ENCODE assay signal across 8 cellular contexts in the genomic region with DNA sequence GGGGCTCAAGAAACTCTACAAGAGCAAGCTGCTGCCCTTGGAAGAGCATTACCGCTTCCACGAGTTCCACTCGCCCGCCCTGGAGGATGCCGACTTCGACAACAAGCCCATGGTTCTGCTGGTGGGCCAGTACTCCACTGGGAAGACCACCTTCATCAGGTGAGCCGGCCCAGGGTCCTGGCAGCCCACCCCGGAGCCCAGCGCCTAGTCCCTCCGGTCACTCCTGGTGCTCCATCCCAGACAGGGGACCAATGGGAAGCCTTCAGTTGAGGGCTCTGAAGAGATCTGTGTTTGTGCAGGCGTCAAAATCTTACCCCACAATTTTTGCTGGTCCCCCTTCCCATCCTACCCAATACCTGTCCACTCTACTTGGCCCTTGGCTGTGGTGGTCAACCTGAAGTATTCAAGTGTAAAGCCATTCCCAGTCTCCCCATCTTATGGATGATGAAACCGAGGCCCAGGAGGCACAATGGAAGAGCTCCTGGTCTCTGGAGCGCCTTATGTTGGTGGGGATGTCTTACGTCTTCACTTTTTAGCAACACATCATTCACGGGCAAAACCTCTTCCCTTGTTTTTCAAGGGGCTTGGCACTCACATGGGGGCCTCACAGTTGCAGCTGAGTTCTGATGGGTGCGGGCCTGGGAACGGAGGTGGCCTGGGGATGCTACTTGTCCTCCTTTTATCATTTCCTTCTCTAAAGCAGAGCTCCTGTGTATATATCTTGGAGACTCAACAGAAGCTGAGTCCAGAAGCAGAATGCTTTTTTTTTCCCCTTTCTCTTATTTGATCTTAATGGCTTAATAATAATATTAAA. TPM values are rescaled to one million over a fixed set of nuclear protein-coding genes. Genes with fewer than 3 reads are reported as not detected.
A peak's percentile ranks its signal among the peaks of the same experiment; 100 is the strongest.
DNase-seq lines count a peak whose midpoint lies in the region; ATAC-seq, FAIRE-seq and TF ChIP-seq lines count a peak whose summit lies in the region.

No MANE protein-coding gene starts in this region.

- peak overlapping the region; percentile 97 for H2AFZ ChIP-seq in neuronal stem cell (ENCODE audit: low read length)

- H3K4me1 ChIP-seq in BLaER1: peaks cover 50% of the 10 kb centered on the region
- no peaks in the 10 kb centered on the region for H3K4me1 ChIP-seq in Panc1 (ENCODE audit: control insufficient read depth, insufficient read depth, low read length)
- peaks cover 0 to 5% of the 10 kb centered on the region in 2 donors for H3K4me1 ChIP-seq in neuronal stem cell (ENCODE audit: control insufficient read depth in 2 of 2, insufficient read depth in 1 of 2, low read depth in 1 of 2, low read length in 2 of 2)

- 0 out of 2 replicates have a peak overlapping the region, but pooled peaks have one; percentile 62 for H3K27ac ChIP-seq in BLaER1
- H3K27ac ChIP-seq in Panc1 (ENCODE audit: low read length): no peak overlapping the region
- no peak overlapping the region for H3K27ac ChIP-seq in neuronal stem cell (replicated peaks; ENCODE audit: low read length)

- no peaks in the 10 kb centered on the region for H3K79me1 ChIP-seq in neuronal stem cell (ENCODE audit: low read depth, low read length)

- no CpG with 5 or more reads among the region's 17 CpGs for WGBS in neuronal stem cell (ENCODE audit: extremely low coverage in 2 of 2, insufficient read length in 2 of 2, insufficient replicate concordance in 1 of 2), 2 donors

- POLR2A ChIA-PET in Panc1 (lab: Charles Lee): no interaction called here

- H2BK120ac ChIP-seq in neuronal stem cell (ENCODE audit: low read depth, low read length): no peak overlapping the region

- no peak for DNase-seq in Panc1 (ENCODE audit: low read depth, low spot score)
- no peak for DNase-seq in epithelial cell of proximal tubule (ENCODE audit: low read depth)
- no peak for DNase-seq in neuronal stem cell (ENCODE audit: low spot score)
- DNase-seq in D721Med (ENCODE audit: insufficient read length, low spot score): no peak
- no peak for DNase-seq in hippocampal formation (lab: John Stamatoyannopoulos, UW)
- no peak for DNase-seq in NCI-H146 (lab: John Stamatoyannopoulos, UW)
- no peak for DNase-seq in RCC 7860 (ENCODE audit: low spot score)

- H3K9me3 ChIP-seq in BLaER1 (no peaks in the 10 kb centered on the region), Panc1 (ENCODE audit: control insufficient read depth, insufficient read depth, low read depth, low read length) (no peaks in the 10 kb centered on the region), neuronal stem cell (replicated peaks in 1 of 2; ENCODE audit: control insufficient read depth in 2 of 2, insufficient read depth in 1 of 2, low read depth in 1 of 2, low read length in 2 of 2) (no peaks in the 10 kb centered on the region)

- in situ Hi-C loops in Panc1 (cut with HindIII; ENCODE audit: low pct_unique_long_range_greater_than_20kb, low sequenced_read_pairs): no loop called here

- H3K9ac ChIP-seq in BLaER1: peak overlapping the region; percentile 71
- H3K9ac ChIP-seq in neuronal stem cell (ENCODE audit: low read depth, low read length, poor library complexity): peak overlapping the region; percentile 85

- no peak overlapping the region for H2BK12ac ChIP-seq in neuronal stem cell (ENCODE audit: low read length)

- peak overlapping the region; percentile 89 for H3K18ac ChIP-seq in neuronal stem cell (ENCODE audit: low read length)

- CTCF ChIA-PET in Panc1 (lab: Charles Lee): no interaction called here

- H3K4me3 ChIP-seq in BLaER1 (peak overlapping the region; percentile 71), Panc1 (ENCODE audit: low read depth in 2 of 2, low read length in 2 of 2) (peak overlapping the region; percentile 65 to 66), epithelial cell of proximal tubule (ENCODE audit: low read depth, low read length) (peak overlapping the region; percentile 64), neuronal stem cell (ENCODE audit: low read length in 2 of 2) (peak overlapping the region; percentile 60 to 82)

- H3K4ac ChIP-seq in neuronal stem cell (ENCODE audit: low read length): no peak overlapping the region

- no peaks in the 10 kb centered on the region; the same call in 1 of the 2 replicates for H4K20me1 ChIP-seq in BLaER1

- no peak overlapping the region for H2BK15ac ChIP-seq in neuronal stem cell (ENCODE audit: low read length)

- TF ChIP-seq CTCF in Panc1 (IDR thresholded peaks at IDR 0.05) (no peak), epithelial cell of proximal tubule (conservative IDR thresholded peaks at IDR 0.05; ENCODE audit: low read depth, low read length) (no peak), D721Med (IDR thresholded peaks at IDR 0.05; ENCODE audit: insufficient read depth, missing control alignments) (no peak)

- no peak overlapping the region for H2BK5ac ChIP-seq in neuronal stem cell (ENCODE audit: low read length)

- peaks cover 5% of the 10 kb centered on the region; the same call in 1 of the 2 replicates for H3K36me3 ChIP-seq in BLaER1
- H3K36me3 ChIP-seq in Panc1 (ENCODE audit: control insufficient read depth, insufficient read depth, low read length): no peaks in the 10 kb centered on the region
- no peaks in the 10 kb centered on the region for H3K36me3 ChIP-seq in neuronal stem cell (replicated peaks in 1 of 2; ENCODE audit: control insufficient read depth in 2 of 2, insufficient read depth in 2 of 2, low read length in 2 of 2)

- no peak overlapping the region for H3K14ac ChIP-seq in neuronal stem cell (ENCODE audit: low read length)

- no TSS peak for BruUV-seq in Panc1 (replicated peaks; lab: Mats Ljungman, UMichigan)

- intact Hi-C loops in Panc1 (cut with micrococcal nuclease; ENCODE audit: unreplicated experiment): loop anchor here (10.0 kb wide), 1 partner anchor 290 kb away; no protein-coding TSS in a partner anchor

- no peak overlapping the region for H4K8ac ChIP-seq in neuronal stem cell (ENCODE audit: low read depth, low read length)

- H4K91ac ChIP-seq in neuronal stem cell (ENCODE audit: low read depth, low read length, poor library complexity): no peak overlapping the region

- no peak overlapping the region for H2AK5ac ChIP-seq in neuronal stem cell (ENCODE audit: low read depth, low read length)

- H3K23ac ChIP-seq in neuronal stem cell (ENCODE audit: low read depth, low read length, poor library complexity): no peak overlapping the region

- ATAC-seq in Panc1: no peak

- H3K27me3 ChIP-seq in BLaER1 (no peaks in the 10 kb centered on the region), Panc1 (ENCODE audit: control insufficient read depth, insufficient read depth, low read length) (peaks cover 12% of the 10 kb centered on the region), neuronal stem cell (ENCODE audit: control insufficient read depth in 3 of 3, insufficient read depth in 3 of 3, low read depth in 1 of 3, low read length in 3 of 3) (peaks cover 0 to 11% (median 2%) of the 10 kb centered on the region in 3 experiments)

- H3K4me2 ChIP-seq in BLaER1: peak overlapping the region; percentile 91
- H3K4me2 ChIP-seq in neuronal stem cell (ENCODE audit: insufficient read depth, low read length, poor library complexity, severe bottlenecking): peak overlapping the region; percentile 92

- FAIRE-seq in D721Med (lab: Jason Lieb, UNC) (no peak), RCC 7860 (lab: Jason Lieb, UNC) (no peak)

RNA-seq across cellular contexts. Expression of gene EHD3, which starts 0.9 kb away (rescaled TPM):
- 2.6 TPM for total RNA-seq in Panc1 (2021; ENCODE audit: unreplicated experiment)
- polyA plus RNA-seq in Panc1 (2012; ENCODE audit: insufficient read length): 4.8 TPM
- total RNA-seq in epithelial cell of proximal tubule: 4.6 and 5.0 TPM in 2 replicates
- 5.0 TPM for polyA plus RNA-seq in neuronal stem cell (2013, experiment 1 of 2)
- 4.7 TPM for polyA plus RNA-seq in neuronal stem cell (2013, experiment 2 of 2)

RNA-seq across cellular contexts. Expression of gene CAPN14, which starts 17.6 kb away (rescaled TPM):
- total RNA-seq in Panc1 (2021; ENCODE audit: unreplicated experiment) (0.05 TPM), epithelial cell of proximal tubule (0.14 and 0.46 TPM in 2 replicates)
- not detected for polyA plus RNA-seq in Panc1 (2012; ENCODE audit: insufficient read length)
- polyA plus RNA-seq in neuronal stem cell (2013, experiment 1 of 2): 0.06 TPM
- polyA plus RNA-seq in neuronal stem cell (2013, experiment 2 of 2): 0.06 TPM
